Comparison of ENCODE assay signal across 11 cellular contexts in genomic region chr3:108293858-108294257, GRCh38. TPM values are rescaled to one million over a fixed set of nuclear protein-coding genes. Genes with fewer than 3 reads are reported as not detected.
DNase-seq lines count a peak whose midpoint lies in the region; ATAC-seq and TF ChIP-seq lines count a peak whose summit lies in the region.
"Had no signal": no experiment of that assay in that cellular context is flagged by ENCODE, and none has a peak within 500 bp of the region (broad histone marks: within the 10 kb centered on the region; RNA-seq: fewer than 3 reads in every experiment).

No MANE protein-coding gene starts in this region.

- POLR2A ChIA-PET in RWPE1 (lab: Yijun Ruan, JAX; ENCODE audit: low non-redundant PET), result no interaction called here

- peaks cover 57% of the 10 kb centered on the region for H3K4me1 Mint-ChIP-seq in activated T-cell treated with anti-CD3 and anti-CD28 coated beads, Interleukin-2, amount 50 U/mL, for 72 hours (ENCODE audit: low read depth)

- TF ChIP-seq CTCF in neutrophil (IDR thresholded peaks at IDR 0.05) (no peak), RWPE1 (conservative IDR thresholded peaks at IDR 0.05; ENCODE audit: low read depth) (no peak)

- no peaks in the 10 kb centered on the region for H3K27me3 ChIP-seq in neutrophil
- H3K27me3 ChIP-seq: SJSA1 had no signal

- H3K9me3 ChIP-seq in neutrophil, result no peaks in the 10 kb centered on the region
- H3K9me3 ChIP-seq: SJSA1 had no signal

- peak in 1 of 2 donors; percentile 17 for DNase-seq in activated T-cell treated with anti-CD3 and anti-CD28 coated beads, Interleukin-2, amount 50 U/mL, for 72 hours
- DNase-seq in activated T-cell treated with anti-CD3 and anti-CD28 coated beads, Interleukin-2, amount 50 U/mL, for 48 hours, result no peak
- DNase-seq in RWPE1 (ENCODE audit: low spot score), result no peak
- DNase-seq in mucosa of gallbladder (ENCODE audit: low spot score), result no peak
- no peak for DNase-seq in foreskin melanocyte
- DNase-seq: anterior cingulate cortex, midbrain had no signal

- peak overlapping the region; percentile 55 to 69 for H3K4me3 Mint-ChIP-seq in activated T-cell treated with anti-CD3 and anti-CD28 coated beads, Interleukin-2, amount 50 U/mL, for 72 hours

- H3K9me3 Mint-ChIP-seq in activated T-cell treated with anti-CD3 and anti-CD28 coated beads, Interleukin-2, amount 50 U/mL, for 72 hours, result peaks cover 10% of the 10 kb centered on the region in 2 donors

- H3K27ac ChIP-seq in neutrophil, result peak overlapping the region; percentile 4
- H3K27ac ChIP-seq in RWPE1, result no peak overlapping the region
- H3K27ac ChIP-seq: SJSA1 had no signal

- peak; percentile 32 to 36 for ATAC-seq in activated T-cell treated with anti-CD3 and anti-CD28 coated beads, Interleukin-2, amount 50 U/mL, for 72 hours (replicated peaks in 1 of 2)
- ATAC-seq in HG02642 (IDR thresholded peaks at IDR 0.05; ENCODE audit: poor library complexity, unreplicated experiment), result peak; percentile 63
- peak; percentile 76 for ATAC-seq in HG03575 (IDR thresholded peaks at IDR 0.05; ENCODE audit: extremely low read depth, insufficient number of reproducible peaks, low FRiP score, unreplicated experiment)

- peaks cover 8 to 12% of the 10 kb centered on the region in 2 experiments for H3K4me1 ChIP-seq in neutrophil (ENCODE audit: control insufficient read depth in 1 of 2, insufficient read depth in 1 of 2, low read depth in 1 of 2, low read length in 1 of 2)
- H3K4me1 ChIP-seq: SJSA1 had no signal

- H3K4me3 ChIP-seq in neutrophil (ENCODE audit: low read depth in 1 of 2, low read length in 1 of 2), result no peak overlapping the region
- H3K4me3 ChIP-seq: SJSA1 had no signal

- peak overlapping the region; percentile 59 for H3K27ac Mint-ChIP-seq in activated T-cell treated with anti-CD3 and anti-CD28 coated beads, Interleukin-2, amount 50 U/mL, for 72 hours

- H3K36me3 Mint-ChIP-seq in activated T-cell treated with anti-CD3 and anti-CD28 coated beads, Interleukin-2, amount 50 U/mL, for 72 hours (ENCODE audit: insufficient read depth in 2 of 2), result peaks cover 0 to 11% of the 10 kb centered on the region in 2 donors

- no peaks in the 10 kb centered on the region for H3K27me3 Mint-ChIP-seq in activated T-cell treated with anti-CD3 and anti-CD28 coated beads, Interleukin-2, amount 50 U/mL, for 72 hours (ENCODE audit: low read depth)

- no peaks in the 10 kb centered on the region for H3K36me3 ChIP-seq in neutrophil
- H3K36me3 ChIP-seq: SJSA1 had no signal

- CTCF ChIA-PET in RWPE1 (lab: Yijun Ruan, JAX), result no interaction called here

RNA-seq across cellular contexts. Expression of gene HHLA2, which starts 2.5 kb away (rescaled TPM):
- total RNA-seq in activated T-cell treated with anti-CD3 and anti-CD28 coated beads, Interleukin-2, amount 50 U/mL, for 72 hours, result 1 to 10 TPM; 1.9 TPM
- total RNA-seq in mucosa of gallbladder, result 69.1 TPM
- total RNA-seq: SJSA1 had no signal

Comparison
In these comparisons a context has a peak if more than half of its experiments do, and no peak if none do; other contexts are left out.
1. RNA of gene HHLA2, which starts 2.5 kb away (total RNA-seq): 69.1 TPM in mucosa of gallbladder (single experiment); 1.9 TPM in activated T-cell treated with anti-CD3 and anti-CD28 coated beads, Interleukin-2, amount 50 U/mL, for 72 hours; every median in the first group is over 10 times any median in the second.
2. Peak in every context shown above with its lines, with median percentiles within 50 percentile points of each other: ATAC-seq.